In the genomic region with DNA sequence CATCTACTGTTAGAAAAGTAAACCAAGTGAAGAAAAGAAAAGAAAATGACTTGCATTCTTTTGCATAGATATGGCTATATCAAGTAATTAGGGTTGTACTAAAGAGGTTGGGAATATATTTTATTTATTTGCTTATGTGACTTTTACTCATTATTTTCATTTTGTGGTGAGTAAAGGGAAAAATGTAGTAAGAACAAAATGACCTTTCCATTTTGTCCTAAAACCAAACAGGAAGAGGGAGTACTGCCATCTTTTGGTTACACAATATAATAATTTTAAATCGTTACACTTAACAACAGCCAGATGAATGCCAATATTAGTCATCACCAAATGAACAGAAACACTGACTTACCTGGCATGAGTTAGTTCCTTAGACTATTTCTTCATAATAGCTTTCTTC, we compare ENCODE assay signal across 7 cellular contexts. TPM values are rescaled to one million over a fixed set of nuclear protein-coding genes. Genes with fewer than 3 reads are reported as not detected.
DNase-seq lines count a peak whose midpoint lies in the region; ATAC-seq and TF ChIP-seq lines count a peak whose summit lies in the region.

No MANE protein-coding gene starts in this region.

- H3K27ac ChIP-seq in MM.1S (ENCODE audit: low read length) (peak overlapping the region; percentile 30; the same call in 1 of the 2 replicates), ovary (no peak overlapping the region)

- no peaks in the 10 kb centered on the region for H3F3A ChIP-seq in MM.1S (ENCODE audit: insufficient read depth, low read length)

- H3K9ac ChIP-seq in MM.1S (ENCODE audit: low read length): peak overlapping the region; percentile 14; the same call in 1 of the 2 replicates

- H3K4me2 ChIP-seq in MM.1S (ENCODE audit: low read depth, low read length): peak overlapping the region; percentile 64

- ATAC-seq in GM18861 (IDR thresholded peaks at IDR 0.05; ENCODE audit: unreplicated experiment) (peak; percentile 80), HG03442 (IDR thresholded peaks at IDR 0.05; ENCODE audit: unreplicated experiment) (no peak)

- peak; percentile 43 for TF ChIP-seq CTCF in MM.1S (IDR thresholded peaks at IDR 0.05; ENCODE audit: low read length)
- no peak for TF ChIP-seq CTCF in ovary (IDR thresholded peaks at IDR 0.05)

- H4K20me1 ChIP-seq in MM.1S (ENCODE audit: insufficient read depth, low read length): no peaks in the 10 kb centered on the region

- peak overlapping the region; percentile 37 for H2AFZ ChIP-seq in MM.1S (ENCODE audit: low read length)

- H3K27me3 ChIP-seq in MM.1S (replicated peaks; ENCODE audit: insufficient read depth, low read length): no peaks in the 10 kb centered on the region
- no peaks in the 10 kb centered on the region for H3K27me3 ChIP-seq in ovary

- intact Hi-C loops in ovary (cut with DNase I): no loop called here

- WGBS in ovary, 3 donors: 0 to 1% (median 0%) methylated on average over 1 of the region's 1 CpG

- H3K4me3 ChIP-seq in MM.1S (ENCODE audit: low read length) (peak overlapping the region; percentile 20; the same call in 1 of the 2 replicates), ovary (no peak overlapping the region)

- H3K4me1 ChIP-seq in MM.1S (ENCODE audit: low read length): peaks cover 11% of the 10 kb centered on the region
- peaks cover 6% of the 10 kb centered on the region for H3K4me1 ChIP-seq in ovary (ENCODE audit: insufficient read depth)

- peak; percentile 39 for DNase-seq in MM.1S
- DNase-seq in cerebellar cortex (ENCODE audit: low spot score): peak; percentile 73
- peak; percentile 36 for DNase-seq in pons (ENCODE audit: low spot score)
- DNase-seq in NCI-H1105 treated with DMSO at 0.1 percent for 48 hours (lab: John Stamatoyannopoulos, UW): no peak
- DNase-seq in ovary: no peak

- no peaks in the 10 kb centered on the region for H3K79me2 ChIP-seq in MM.1S (ENCODE audit: low read length)

- H3K36me3 ChIP-seq in MM.1S (replicated peaks; ENCODE audit: insufficient read depth, low read length): no peaks in the 10 kb centered on the region
- no peaks in the 10 kb centered on the region for H3K36me3 ChIP-seq in ovary

- no peaks in the 10 kb centered on the region for H3K9me2 ChIP-seq in MM.1S (replicated peaks; ENCODE audit: insufficient read depth, low read length)

- no peak for TF ChIP-seq POLR2A in ovary (IDR thresholded peaks at IDR 0.05)

- H3K9me3 ChIP-seq in MM.1S (replicated peaks; ENCODE audit: insufficient read depth, low read length) (no peaks in the 10 kb centered on the region), ovary (no peaks in the 10 kb centered on the region)

- TF ChIP-seq EP300 in ovary (IDR thresholded peaks at IDR 0.05): no peak

RNA-seq across cellular contexts. Expression of a gene that starts 47.3 kb away (rescaled TPM):
- total RNA-seq in ovary: 10 to 100 TPM; 59.7 to 86.0 (median 65.5) TPM
- polyA plus RNA-seq in ovary: 100 to 1,000 TPM in 1 of 2 donors, 10 to 100 TPM in 1; 86.1 to 135 TPM

Comparison
In these comparisons a context has a peak if more than half of its experiments do, and no peak if none do; other contexts are left out.
1. DNase-seq: peak in MM.1S (single experiment), cerebellar cortex (single experiment) and pons (single experiment); none in NCI-H1105 treated with DMSO at 0.1 percent for 48 hours (single experiment) and ovary (0 of 5).